26 cellular contexts compared by ENCODE assay signal in genomic region chrX:76434103-76434741, GRCh38. TPM values are rescaled to one million over a fixed set of nuclear protein-coding genes. Genes with fewer than 3 reads are reported as not detected.
A peak's percentile ranks its signal among the peaks of the same experiment; 100 is the strongest.
DNase-seq lines count a peak whose midpoint lies in the region; ATAC-seq and TF ChIP-seq lines count a peak whose summit lies in the region.
"Had no signal": no experiment of that assay in that cellular context is flagged by ENCODE, and none has a peak within 500 bp of the region (broad histone marks: within the 10 kb centered on the region; RNA-seq: fewer than 3 reads in every experiment).

No MANE protein-coding gene starts in this region.

- H3K18ac ChIP-seq in IMR-90 (ENCODE audit: low read depth, low read length), result no peak overlapping the region

- no peak for DNase-seq in activated T-cell treated with anti-CD3 and anti-CD28 coated beads, Interleukin-2, amount 50 U/mL, for 72 hours
- DNase-seq in activated T-cell treated with anti-CD3 and anti-CD28 coated beads, Interleukin-2, amount 50 U/mL, for 1 hour, result no peak
- DNase-seq in IMR-90, result no peak
- no peak for DNase-seq in central memory CD8-positive, alpha-beta T cell (ENCODE audit: low spot score in 2 of 2)
- DNase-seq in pons (ENCODE audit: low spot score), result peak; percentile 12
- DNase-seq in CD8-positive, alpha-beta memory T cell, result no peak
- no peak for DNase-seq in thyroid gland
- DNase-seq in DMS153 treated with DMSO at 0.1 percent for 48 hours (lab: John Stamatoyannopoulos, UW; ENCODE audit: unreplicated experiment), result no peak
- DNase-seq: 8988T; Caco-2; CD4-positive, alpha-beta T cell; DMS79; EL; GDM1; GOT3; HCEC 1CT; NCI-H1048; NCI-H1417; NCI-H1694; NCI-H2081; NCI-H2227 treated with DMSO at 0.1 percent for 48 hours; NCI-H526 treated with DMSO at 0.1 percent for 48 hours; PC-9; SJCRH30 had no signal

- H2BK20ac ChIP-seq in IMR-90 (ENCODE audit: low read depth, low read length), result no peak overlapping the region

- H3K27me3 ChIP-seq in IMR-90 (ENCODE audit: control insufficient read depth, insufficient read depth, low read length), result no peaks in the 10 kb centered on the region
- no peaks in the 10 kb centered on the region for H3K27me3 ChIP-seq in CD8-positive, alpha-beta memory T cell (ENCODE audit: insufficient read depth, low read length, poor library complexity, severe bottlenecking)
- H3K27me3 ChIP-seq in thyroid gland, result no peaks in the 10 kb centered on the region
- H3K27me3 ChIP-seq: SJCRH30 had no signal

- H3K14ac ChIP-seq in IMR-90 (replicated peaks; ENCODE audit: low read depth, low read length), result no peak overlapping the region

- TF ChIP-seq CTCF in IMR-90 (conservative IDR thresholded peaks at IDR 0.05; ENCODE audit: low read depth, low read length) (no peak), thyroid gland (IDR thresholded peaks at IDR 0.05) (no peak)

- POLR2A ChIA-PET in IMR-90 (lab: Charles Lee; ENCODE audit: unreplicated experiment), result no interaction called here
- POLR2A ChIA-PET in CD8-positive, alpha-beta memory T cell (lab: Charles Lee), result no interaction called here

- H3K36me3 Mint-ChIP-seq in activated T-cell treated with anti-CD3 and anti-CD28 coated beads, Interleukin-2, amount 50 U/mL, for 72 hours (ENCODE audit: insufficient read depth in 2 of 2), result no peaks in the 10 kb centered on the region
- H3K36me3 Mint-ChIP-seq in central memory CD8-positive, alpha-beta T cell (ENCODE audit: insufficient read depth), result no peaks in the 10 kb centered on the region
- no peaks in the 10 kb centered on the region for H3K36me3 Mint-ChIP-seq in CD8-positive, alpha-beta memory T cell

- no peak overlapping the region for H3K56ac ChIP-seq in IMR-90 (ENCODE audit: extremely low read depth, insufficient read depth, low read length)

- no peaks in the 10 kb centered on the region for H3K9me3 Mint-ChIP-seq in activated T-cell treated with anti-CD3 and anti-CD28 coated beads, Interleukin-2, amount 50 U/mL, for 72 hours
- no peaks in the 10 kb centered on the region for H3K9me3 Mint-ChIP-seq in central memory CD8-positive, alpha-beta T cell
- H3K9me3 Mint-ChIP-seq in CD8-positive, alpha-beta memory T cell, result no peaks in the 10 kb centered on the region
- H3K9me3 Mint-ChIP-seq: CD4-positive, alpha-beta T cell had no signal

- no peaks in the 10 kb centered on the region for H3K36me3 ChIP-seq in IMR-90 (ENCODE audit: control insufficient read depth, insufficient read depth, low read length)
- no peaks in the 10 kb centered on the region for H3K36me3 ChIP-seq in CD8-positive, alpha-beta memory T cell (ENCODE audit: insufficient read depth, low read length)
- no peaks in the 10 kb centered on the region for H3K36me3 ChIP-seq in thyroid gland
- H3K36me3 ChIP-seq: BLaER1, SJCRH30 had no signal

- H2BK120ac ChIP-seq in IMR-90 (ENCODE audit: low read depth, low read length), result no peak overlapping the region

- BruUV-seq in IMR-90 (replicated peaks; lab: Mats Ljungman, UMichigan), result no TSS peak

- H3K4me2 ChIP-seq in IMR-90 (ENCODE audit: low read depth, low read length), result no peak overlapping the region
- H3K4me2 ChIP-seq: BLaER1, PC-9 had no signal

- intact Hi-C loops in IMR-90 (cut with micrococcal nuclease), result no loop called here
- intact Hi-C loops in thyroid gland (cut with DNase I), result no loop called here

- H3K9me3 ChIP-seq in IMR-90 (ENCODE audit: control insufficient read depth, insufficient read depth, low read length), result no peaks in the 10 kb centered on the region
- H3K9me3 ChIP-seq in CD8-positive, alpha-beta memory T cell (ENCODE audit: low read length), result no peaks in the 10 kb centered on the region
- no peaks in the 10 kb centered on the region for H3K9me3 ChIP-seq in thyroid gland
- H3K9me3 ChIP-seq: BLaER1, Caco-2, SJCRH30 had no signal

- no peak overlapping the region for H4K8ac ChIP-seq in IMR-90 (ENCODE audit: low read depth in 2 of 2, low read length in 2 of 2)

- no peak overlapping the region for H2BK5ac ChIP-seq in IMR-90 (ENCODE audit: low read depth, low read length, poor library complexity, severe bottlenecking)

- no peak overlapping the region for H3K4ac ChIP-seq in IMR-90 (ENCODE audit: low read depth, low read length)

- H3K27me3 Mint-ChIP-seq in activated T-cell treated with anti-CD3 and anti-CD28 coated beads, Interleukin-2, amount 50 U/mL, for 72 hours (ENCODE audit: low read depth), result peaks cover 5% of the 10 kb centered on the region
- H3K27me3 Mint-ChIP-seq in central memory CD8-positive, alpha-beta T cell, result no peaks in the 10 kb centered on the region
- H3K27me3 Mint-ChIP-seq in CD8-positive, alpha-beta memory T cell, result no peaks in the 10 kb centered on the region
- H3K27me3 Mint-ChIP-seq: CD4-positive, alpha-beta T cell had no signal

- H3K4me1 Mint-ChIP-seq in activated T-cell treated with anti-CD3 and anti-CD28 coated beads, Interleukin-2, amount 50 U/mL, for 72 hours (ENCODE audit: low read depth), result peaks cover 42% of the 10 kb centered on the region
- peaks cover 31% of the 10 kb centered on the region for H3K4me1 Mint-ChIP-seq in central memory CD8-positive, alpha-beta T cell
- H3K4me1 Mint-ChIP-seq in CD8-positive, alpha-beta memory T cell, result peaks cover 34 to 69% (median 57%) of the 10 kb centered on the region in 3 donors

- H3K27ac ChIP-seq in IMR-90 (ENCODE audit: insufficient read depth, low read length), result no peak overlapping the region
- H3K27ac ChIP-seq in CD8-positive, alpha-beta memory T cell (ENCODE audit: low read depth, low read length), result no peak overlapping the region
- no peak overlapping the region for H3K27ac ChIP-seq in thyroid gland
- H3K27ac ChIP-seq: BLaER1, PC-9, SJCRH30 had no signal

- no peak overlapping the region for H4K5ac ChIP-seq in IMR-90 (ENCODE audit: low read depth, low read length)

- TF ChIP-seq RAD21 in IMR-90 (IDR thresholded peaks at IDR 0.05; ENCODE audit: low read length), result no peak

- peak overlapping the region; percentile 22 for H3K27ac Mint-ChIP-seq in activated T-cell treated with anti-CD3 and anti-CD28 coated beads, Interleukin-2, amount 50 U/mL, for 72 hours
- H3K27ac Mint-ChIP-seq in central memory CD8-positive, alpha-beta T cell (ENCODE audit: low read depth), result peak overlapping the region; percentile 76
- H3K27ac Mint-ChIP-seq in CD8-positive, alpha-beta memory T cell, result peak overlapping the region in 3 of 8 donors; percentile 27 to 86 (median 52)
- H3K27ac Mint-ChIP-seq: CD4-positive, alpha-beta T cell had no signal

- H2AFZ ChIP-seq in IMR-90 (replicated peaks; ENCODE audit: low read length, poor library complexity), result no peak overlapping the region
- H2AFZ ChIP-seq: PC-9 had no signal

- dilution Hi-C loops in IMR-90 (cut with HindIII; ENCODE audit: low sequenced_read_pairs, unreplicated experiment), result no loop called here

- H4K20me1 ChIP-seq in IMR-90 (ENCODE audit: insufficient read depth, low read length), result no peaks in the 10 kb centered on the region
- H4K20me1 ChIP-seq: BLaER1 had no signal

- CTCF ChIA-PET in IMR-90 (lab: Yijun Ruan, JAX), result interaction anchor here (0.6 kb wide), 1 partner anchor 20 kb away, joined by 3 read pairs; no protein-coding TSS in a partner anchor
- CTCF ChIA-PET in CD8-positive, alpha-beta memory T cell (lab: Charles Lee), result no interaction called here

- no peak overlapping the region for H3K9ac ChIP-seq in IMR-90 (ENCODE audit: low read depth, low read length)
- H3K9ac ChIP-seq: BLaER1 had no signal

- TF ChIP-seq POLR2A in IMR-90 (IDR thresholded peaks at IDR 0.05; ENCODE audit: low read depth, low read length) (no peak), thyroid gland (IDR thresholded peaks at IDR 0.05) (no peak)

- H3K9me1 ChIP-seq in IMR-90 (ENCODE audit: insufficient read depth, low read length), result no peaks in the 10 kb centered on the region

- no peak overlapping the region for H3K23ac ChIP-seq in IMR-90 (ENCODE audit: low read depth, low read length)

- no peak overlapping the region for H2BK15ac ChIP-seq in IMR-90 (ENCODE audit: low read depth, low read length)

- H3K4me3 Mint-ChIP-seq in activated T-cell treated with anti-CD3 and anti-CD28 coated beads, Interleukin-2, amount 50 U/mL, for 72 hours, result peak overlapping the region in 1 of 2 donors; percentile 10
- no peak overlapping the region for H3K4me3 Mint-ChIP-seq in central memory CD8-positive, alpha-beta T cell
- no peak overlapping the region for H3K4me3 Mint-ChIP-seq in CD8-positive, alpha-beta memory T cell
- H3K4me3 Mint-ChIP-seq: CD4-positive, alpha-beta T cell had no signal

- no CpG with 5 or more reads among the region's 3 CpGs for WGBS in IMR-90 (ENCODE audit: extremely low coverage in 2 of 2, insufficient read length in 1 of 2), 2 experiments
- WGBS in thyroid gland, 2 donors, result 82 to 86% methylated on average over 3 of the region's 3 CpGs

- no peaks in the 10 kb centered on the region for H3K79me1 ChIP-seq in IMR-90 (ENCODE audit: low read depth in 1 of 2, low read length in 2 of 2)

- no peak overlapping the region for H2AK5ac ChIP-seq in IMR-90 (ENCODE audit: low read depth, low read length)

- H2AK9ac ChIP-seq in IMR-90 (replicated peaks; ENCODE audit: low read depth, low read length, poor library complexity), result no peak overlapping the region

- ATAC-seq in activated T-cell treated with anti-CD3 and anti-CD28 coated beads, Interleukin-2, amount 50 U/mL, for 72 hours (replicated peaks in 1 of 2), result no peak
- no peak for ATAC-seq in IMR-90 (ENCODE audit: low read depth)
- no peak for ATAC-seq in central memory CD8-positive, alpha-beta T cell (replicated peaks; ENCODE audit: extremely low read depth, poor library complexity, severe bottlenecking)
- ATAC-seq: Right ventricle myocardium inferior had no signal

- no peaks in the 10 kb centered on the region for H3K4me1 ChIP-seq in IMR-90 (ENCODE audit: control insufficient read depth, insufficient read depth, low read length)
- peaks cover 18% of the 10 kb centered on the region for H3K4me1 ChIP-seq in CD8-positive, alpha-beta memory T cell (ENCODE audit: insufficient read depth, low read length)
- no peaks in the 10 kb centered on the region for H3K4me1 ChIP-seq in thyroid gland
- H3K4me1 ChIP-seq: Caco-2, SJCRH30 had no signal

- in situ Hi-C loops in IMR-90 (cut with MboI; ENCODE audit: low sequenced_read_pairs), result no loop called here

- no peak overlapping the region for H4K91ac ChIP-seq in IMR-90 (ENCODE audit: insufficient read depth, low read depth, low read length)

- no peak overlapping the region for H3K4me3 ChIP-seq in IMR-90 (ENCODE audit: insufficient read depth, low read depth, low read length)
- no peak overlapping the region for H3K4me3 ChIP-seq in CD8-positive, alpha-beta memory T cell (ENCODE audit: low read length)
- no peak overlapping the region for H3K4me3 ChIP-seq in thyroid gland (replicated peaks in 1 of 3)
- H3K4me3 ChIP-seq: BLaER1, PC-9, SJCRH30 had no signal

TF ChIP-seq in IMR-90, 13 proteins besides CTCF, POLR2A, EP300 and RAD21 (continues in another document):
- TF ChIP-seq NFE2L2 (IDR thresholded peaks at IDR 0.05; ENCODE audit: low read depth, low read length), result peak; percentile 60; the same call in 1 of the 2 replicates
- TF ChIP-seq MAFK (IDR thresholded peaks at IDR 0.05; ENCODE audit: low read depth, low read length), result peak; percentile 90

RNA-seq across cellular contexts. Expression of gene MAGEE1, which starts 6.7 kb away (rescaled TPM):
- 1 to 10 TPM; 3.3 to 3.6 TPM for total RNA-seq in activated T-cell treated with anti-CD3 and anti-CD28 coated beads, Interleukin-2, amount 50 U/mL, for 72 hours
- total RNA-seq in IMR-90 (2012; rRNA removed) (0.54 and 0.56 TPM in 2 replicates), thyroid gland (1 to 10 TPM; 3.6 to 5.5 (median 4.3) TPM)
- polyA plus RNA-seq in IMR-90 (2012; rRNA removed), result 1.5 and 1.9 TPM in 2 replicates
- 1.1 and 1.4 TPM in 2 replicates for polyA plus RNA-seq in IMR-90 (2012; cell fraction: cytosol; rRNA removed)
- 0.54 and 1.1 TPM in 2 replicates for polyA plus RNA-seq in IMR-90 (2012; cell fraction: nucleus; rRNA removed; ENCODE audit: low replicate concordance)
- total RNA-seq in CD8-positive, alpha-beta memory T cell, result 1 to 10 TPM; 3.6 to 3.9 TPM
- 5.6 TPM for polyA plus RNA-seq in CD8-positive, alpha-beta memory T cell
